ENCODE assay signal across 11 cellular contexts in the genomic region with DNA sequence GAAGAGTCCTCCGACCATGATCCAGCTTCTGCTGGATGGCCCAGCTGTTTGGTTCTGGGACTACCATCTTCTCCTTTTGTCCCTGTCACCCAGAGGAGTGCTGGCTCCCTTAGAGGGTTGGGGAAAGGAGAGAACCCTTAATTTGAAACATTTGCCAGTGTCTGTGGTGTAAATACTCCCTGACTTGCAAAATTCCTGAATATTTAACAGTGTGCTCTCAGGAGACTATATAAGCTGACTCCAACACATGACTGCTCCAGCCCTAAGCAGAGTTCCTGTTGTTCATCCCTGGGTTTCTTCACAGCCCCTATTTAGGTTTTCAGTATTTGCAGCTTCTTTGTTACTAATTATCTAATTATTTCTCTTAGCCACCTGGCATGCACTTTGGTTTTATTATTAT.
A peak's percentile ranks its signal among the peaks of the same experiment; 100 is the strongest.
DNase-seq lines count a peak whose midpoint lies in the region; TF ChIP-seq lines count a peak whose summit lies in the region.
"Had no signal": no experiment of that assay in that cellular context is flagged by ENCODE, and none has a peak within 500 bp of the region (broad histone marks: within the 10 kb centered on the region; RNA-seq: fewer than 3 reads in every experiment).

No MANE protein-coding gene starts in this region.

- no peak overlapping the region for H3K9ac ChIP-seq in SK-N-MC (ENCODE audit: insufficient read length)
- H3K9ac ChIP-seq: BLaER1 treated with 17β-estradiol and CSF1 and Interleukin-3, amounts not matched to agents 10 nM and 100 nM had no signal

- H3K4me3 ChIP-seq in AG10803 (ENCODE audit: low read length) (no peak overlapping the region), SK-N-MC (no peak overlapping the region), fibroblast of mammary gland (ENCODE audit: control insufficient read depth, low read depth, low read length) (no peak overlapping the region)
- H3K4me3 ChIP-seq: BLaER1 treated with 17β-estradiol and CSF1 and Interleukin-3, amounts not matched to agents 10 nM and 100 nM; K562 had no signal

- peak overlapping the region; percentile 73 for H3K27ac ChIP-seq in SK-N-MC
- H3K27ac ChIP-seq: BLaER1 treated with 17β-estradiol and CSF1 and Interleukin-3, amounts not matched to agents 10 nM and 100 nM had no signal

- H3K9me3 ChIP-seq in SK-N-MC (ENCODE audit: low read depth, low read length), result no peaks in the 10 kb centered on the region
- H3K9me3 ChIP-seq: BLaER1 treated with 17β-estradiol and CSF1 and Interleukin-3, amounts not matched to agents 10 nM and 100 nM had no signal

- no peaks in the 10 kb centered on the region for H3K36me3 ChIP-seq in SK-N-MC (ENCODE audit: insufficient read depth, low read length)
- H3K36me3 ChIP-seq: BLaER1 treated with 17β-estradiol and CSF1 and Interleukin-3, amounts not matched to agents 10 nM and 100 nM had no signal

- TF ChIP-seq CTCF in AG10803 (conservative IDR thresholded peaks at IDR 0.05; ENCODE audit: low read length) (no peak), fibroblast of mammary gland (conservative IDR thresholded peaks at IDR 0.05; ENCODE audit: control insufficient read depth, insufficient read depth, low read depth, low read length) (no peak)

- peak; percentile 52 for DNase-seq in AG10803 (ENCODE audit: low read depth)
- DNase-seq in SK-N-MC (ENCODE audit: low read depth, low spot score), result peak; percentile 63
- DNase-seq in fibroblast of mammary gland (ENCODE audit: low read depth), result peak; percentile 45
- peak; percentile 6 for DNase-seq in myocyte (ENCODE audit: low read depth)
- no peak for DNase-seq in NOMO-1 treated with dmso at 0.1 percent for 144 hours (lab: John Stamatoyannopoulos, UW; ENCODE audit: unreplicated experiment)
- DNase-seq in GM19238 (ENCODE audit: insufficient read length, low spot score), result no peak
- DNase-seq in MV-4-11 (lab: John Stamatoyannopoulos, UW), result no peak
- DNase-seq in COR-L47 (lab: John Stamatoyannopoulos, UW), result no peak
- DNase-seq: CD4-positive, alpha-beta T cell had no signal

Comparison
In these comparisons a context has a peak if more than half of its experiments do, and no peak if none do; other contexts are left out.
1. DNase-seq: peak in AG10803 (single experiment), SK-N-MC (single experiment), fibroblast of mammary gland (single experiment) and myocyte (single experiment); none in NOMO-1 treated with dmso at 0.1 percent for 144 hours (single experiment), GM19238 (single experiment), MV-4-11 (single experiment) and COR-L47 (single experiment).